21 cellular contexts compared by ENCODE assay signal in genomic region chr11:19226378-19227195, GRCh38. TPM values are rescaled to one million over a fixed set of nuclear protein-coding genes. Genes with fewer than 3 reads are reported as not detected.
A peak's percentile ranks its signal among the peaks of the same experiment; 100 is the strongest.
DNase-seq lines count a peak whose midpoint lies in the region; ATAC-seq lines count a peak whose summit lies in the region.
"Had no signal": no experiment of that assay in that cellular context is flagged by ENCODE, and none has a peak within 500 bp of the region (broad histone marks: within the 10 kb centered on the region; RNA-seq: fewer than 3 reads in every experiment).

No MANE protein-coding gene starts in this region.

- ATAC-seq in left colon, result peak; percentile 31
- no peak for ATAC-seq in HG03469 (IDR thresholded peaks at IDR 0.05; ENCODE audit: unreplicated experiment)
- ATAC-seq: CD8-positive, alpha-beta T cell; GM23338; HCT116 had no signal

- intact Hi-C loops in activated CD4-positive, alpha-beta T cell treated with anti-CD3 and anti-CD28 coated beads, Interleukin-2, amount 10 ng/mL, durations not matched to agents 24 days and 14 days (cut with micrococcal nuclease), result no loop called here
- intact Hi-C loops in left colon (cut with DNase I, micrococcal nuclease) (no loop called here), head of caudate nucleus (cut with DNase I) (no loop called here)

- H3K4me1 Mint-ChIP-seq in activated CD4-positive, alpha-beta T cell treated with anti-CD3 and anti-CD28 coated beads, Interleukin-2, amount 10 ng/mL, durations not matched to agents 24 days and 14 days, result peaks cover 5% of the 10 kb centered on the region
- H3K4me1 Mint-ChIP-seq: B cell, H9 had no signal

- H3K27me3 ChIP-seq in SJCRH30, result no peaks in the 10 kb centered on the region
- H3K27me3 ChIP-seq: BLaER1 had no signal

- H3K9me3 ChIP-seq in SJCRH30 (replicated peaks), result no peaks in the 10 kb centered on the region
- H3K9me3 ChIP-seq: BLaER1 had no signal

- H3K9me3 Mint-ChIP-seq in activated CD4-positive, alpha-beta T cell treated with anti-CD3 and anti-CD28 coated beads, Interleukin-2, amount 10 ng/mL, durations not matched to agents 24 days and 14 days, result no peaks in the 10 kb centered on the region
- H3K9me3 Mint-ChIP-seq: CD8-positive, alpha-beta T cell; GM23338 had no signal

- peaks cover 70% of the 10 kb centered on the region for H3K36me3 ChIP-seq in SJCRH30

- no peak overlapping the region for H3K4me3 ChIP-seq in SJCRH30
- H3K4me3 ChIP-seq: BLaER1, GM23338 had no signal

- H3K4me1 ChIP-seq in SJCRH30, result peaks cover 44% of the 10 kb centered on the region
- H3K4me1 ChIP-seq: BLaER1 had no signal

- no peak overlapping the region for H3K4me3 Mint-ChIP-seq in activated CD4-positive, alpha-beta T cell treated with anti-CD3 and anti-CD28 coated beads, Interleukin-2, amount 10 ng/mL, durations not matched to agents 24 days and 14 days
- H3K4me3 Mint-ChIP-seq: B cell; CD4-positive, CD25-positive, alpha-beta regulatory T cell; CD8-positive, alpha-beta T cell; GM23338; H9 had no signal

- H3K36me3 Mint-ChIP-seq in activated CD4-positive, alpha-beta T cell treated with anti-CD3 and anti-CD28 coated beads, Interleukin-2, amount 10 ng/mL, durations not matched to agents 24 days and 14 days (ENCODE audit: low read depth), result peaks cover 54% of the 10 kb centered on the region
- H3K36me3 Mint-ChIP-seq: CD4-positive, CD25-positive, alpha-beta regulatory T cell; CD8-positive, alpha-beta T cell had no signal

- DNase-seq in activated CD4-positive, alpha-beta T cell treated with anti-CD3 and anti-CD28 coated beads, Interleukin-2, amount 10 ng/mL, durations not matched to agents 24 days and 14 days, result peak; percentile 24
- DNase-seq in activated CD4-positive, alpha-beta T cell treated with anti-CD3 and anti-CD28 coated beads, Interleukin-2, amount 50 U/mL, for 1 hour, result no peak
- DNase-seq in left colon (no peak), renal cortical epithelial cell (ENCODE audit: low read depth) (peak; percentile 61), head of caudate nucleus (no peak), EL (no peak), SJCRH30 (no peak)
- DNase-seq: CD4-positive, CD25-positive, alpha-beta regulatory T cell; CD8-positive, alpha-beta T cell; DMS 273 treated with DMSO at 0.1 percent for 48 hours; GF-D8; H9 had no signal

- no peak overlapping the region for H3K27ac Mint-ChIP-seq in activated CD4-positive, alpha-beta T cell treated with anti-CD3 and anti-CD28 coated beads, Interleukin-2, amount 10 ng/mL, durations not matched to agents 24 days and 14 days
- H3K27ac Mint-ChIP-seq: B cell; CD4-positive, CD25-positive, alpha-beta regulatory T cell; CD8-positive, alpha-beta T cell; GM23338; H9 had no signal

- H3K27ac ChIP-seq in SJCRH30, result no peak overlapping the region
- H3K27ac ChIP-seq: 22Rv1, BLaER1, C4-2B had no signal

- no peaks in the 10 kb centered on the region for H3K27me3 Mint-ChIP-seq in activated CD4-positive, alpha-beta T cell treated with anti-CD3 and anti-CD28 coated beads, Interleukin-2, amount 10 ng/mL, durations not matched to agents 24 days and 14 days
- H3K27me3 Mint-ChIP-seq: B cell; CD4-positive, CD25-positive, alpha-beta regulatory T cell had no signal

RNA-seq across cellular contexts. Expression of gene E2F8, which starts 14.2 kb away (rescaled TPM):
- 27.4 and 29.0 TPM in 2 replicates for total RNA-seq in activated CD4-positive, alpha-beta T cell treated with anti-CD3 and anti-CD28 coated beads, Interleukin-2, amount 10 ng/mL, durations not matched to agents 24 days and 14 days
- total RNA-seq in left colon (1 to 10 TPM; 4.3 to 7.4 TPM), renal cortical epithelial cell (0.65 and 1.0 TPM in 2 replicates)
- total RNA-seq in SJCRH30 (2014; rRNA removed; shearing (Covaris generic)), result 13.8 and 17.7 TPM in 2 replicates

RNA-seq across cellular contexts. Expression of gene CSRP3, which starts 24.8 kb away (rescaled TPM):
- not detected in 2 replicates for total RNA-seq in activated CD4-positive, alpha-beta T cell treated with anti-CD3 and anti-CD28 coated beads, Interleukin-2, amount 10 ng/mL, durations not matched to agents 24 days and 14 days
- not detected for total RNA-seq in left colon
- total RNA-seq in renal cortical epithelial cell, result not detected in 2 replicates
- 4.5 and 4.6 TPM in 2 replicates for total RNA-seq in SJCRH30 (2014; rRNA removed; shearing (Covaris generic))
- total RNA-seq: B cell; CD4-positive, CD25-positive, alpha-beta regulatory T cell; CD8-positive, alpha-beta T cell; G401; GM23338; H4; H9 had no signal

Comparison
In these comparisons a context has a peak if more than half of its experiments do, and no peak if none do; other contexts are left out.
1. DNase-seq: peak in activated CD4-positive, alpha-beta T cell treated with anti-CD3 and anti-CD28 coated beads, Interleukin-2, amount 10 ng/mL, durations not matched to agents 24 days and 14 days (single experiment) and renal cortical epithelial cell (single experiment); none in activated CD4-positive, alpha-beta T cell treated with anti-CD3 and anti-CD28 coated beads, Interleukin-2, amount 50 U/mL, for 1 hour (single experiment), left colon (0 of 2), head of caudate nucleus (0 of 42), EL (single experiment) and SJCRH30 (0 of 2).